In genomic region chr2:73156539-73157124, GRCh38 we compare ENCODE assay signal across 8 cellular contexts. TPM values are rescaled to one million over a fixed set of nuclear protein-coding genes. Genes with fewer than 3 reads are reported as not detected.
DNase-seq lines count a peak whose midpoint lies in the region; ATAC-seq and TF ChIP-seq lines count a peak whose summit lies in the region.

No MANE protein-coding gene starts in this region.

- peak; percentile 83 for ATAC-seq in left colon
- no peak for ATAC-seq in GM19328 (IDR thresholded peaks at IDR 0.05; ENCODE audit: unreplicated experiment)

- H3K4me3 ChIP-seq in HUES48 (ENCODE audit: low read depth, low read length) (peak overlapping the region; percentile 39; the same call in 1 of the 2 replicates), colonic mucosa (no peak overlapping the region)

- H3K27me3 ChIP-seq in HUES48 (ENCODE audit: control insufficient read depth, insufficient read depth, low read length) (peaks cover 9% of the 10 kb centered on the region), colonic mucosa (no peaks in the 10 kb centered on the region)

- H3K9ac ChIP-seq in HUES48 (ENCODE audit: low read depth, low read length), result no peak overlapping the region
- no peak overlapping the region for H3K9ac ChIP-seq in colonic mucosa (ENCODE audit: low read depth in 2 of 2, low read length in 2 of 2)

- intact Hi-C loops in colonic mucosa (cut with DNase I) (no loop called here), left colon (cut with DNase I, micrococcal nuclease) (loop anchor here in 1 of 2 donors (10.0 kb wide), 1 partner anchor 62 kb away; no protein-coding TSS in a partner anchor)

- H3K9me3 ChIP-seq in HUES48 (ENCODE audit: control insufficient read depth, insufficient read depth, low read length), result no peaks in the 10 kb centered on the region
- H3K9me3 ChIP-seq in colonic mucosa, result no peaks in the 10 kb centered on the region

- DNase-seq in COLO668 (lab: John Stamatoyannopoulos, UW; ENCODE audit: unreplicated experiment), result peak; percentile 31
- peak; percentile 19 for DNase-seq in SKM-1 (lab: John Stamatoyannopoulos, UW; ENCODE audit: unreplicated experiment)
- DNase-seq in colonic mucosa, result peak; percentile 45
- peak in 1 of 2 donors; percentile 63 for DNase-seq in left colon
- peak; percentile 72 for DNase-seq in stimulated activated CD8-positive, alpha-beta memory T cell treated with anti-CD3 and anti-CD28 coated beads, Interleukin-4, amount 100 ng/mL, for 48 hours
- DNase-seq in GF-D8 (lab: John Stamatoyannopoulos, UW), result no peak

- H3K36me3 ChIP-seq in HUES48 (ENCODE audit: control insufficient read depth, insufficient read depth, low read length), result no peaks in the 10 kb centered on the region
- H3K36me3 ChIP-seq in colonic mucosa, result no peaks in the 10 kb centered on the region

- TF ChIP-seq CTCF in colonic mucosa (IDR thresholded peaks at IDR 0.05), result peak; percentile 54

- no peaks in the 10 kb centered on the region for H3K4me1 ChIP-seq in HUES48 (ENCODE audit: control insufficient read depth, insufficient read depth, low read length)
- no peaks in the 10 kb centered on the region for H3K4me1 ChIP-seq in colonic mucosa

- H3K27ac ChIP-seq in HUES48 (ENCODE audit: low read depth, low read length), result no peak overlapping the region
- no peak overlapping the region for H3K27ac ChIP-seq in colonic mucosa

RNA-seq across cellular contexts. Expression of gene RAB11FIP5, which starts 43.9 kb away (rescaled TPM):
- total RNA-seq in colonic mucosa, result 10 to 100 TPM; 17.8 to 33.7 TPM
- 10 to 100 TPM; 19.3 to 19.7 TPM for total RNA-seq in left colon

RNA-seq across cellular contexts. Expression of gene NOTO, which starts 45.7 kb away (rescaled TPM):
- total RNA-seq in colonic mucosa, result not detected
- total RNA-seq in left colon, result under 1 TPM in 1 of 2 donors, not detected in 1; 0.08 TPM

RNA-seq across cellular contexts. Expression of gene SMYD5, which starts 57.4 kb away (rescaled TPM):
- total RNA-seq in colonic mucosa (10 to 100 TPM in 1 of 2 donors, 1 to 10 TPM in 1; 9.4 to 18.9 TPM), left colon (10 to 100 TPM in 1 of 2 donors, 1 to 10 TPM in 1; 9.2 to 14.4 TPM)
